10 cellular contexts compared by ENCODE assay signal in genomic region chr13:25971499-25972145, GRCh38.
DNase-seq lines count a peak whose midpoint lies in the region; ATAC-seq and TF ChIP-seq lines count a peak whose summit lies in the region.
"Had no signal": no experiment of that assay in that cellular context is flagged by ENCODE, and none has a peak within 500 bp of the region (broad histone marks: within the 10 kb centered on the region; RNA-seq: fewer than 3 reads in every experiment).

No MANE protein-coding gene starts in this region.

- no peak overlapping the region for H3K4me2 ChIP-seq in PC-9

- H3K27ac ChIP-seq in prostate gland: no peak overlapping the region
- H3K27ac ChIP-seq in vagina: no peak overlapping the region
- no peak overlapping the region for H3K27ac ChIP-seq in PC-9

- peak overlapping the region; percentile 53 for H3K4me3 Mint-ChIP-seq in T-helper 1 cell treated with Interleukin-12 subunit alpha and Interleukin-12 subunit beta and Interleukin-4 antibody, amounts not matched to agents 30 μg/mL and 1 μg/mL, for 36 hours
- no peak overlapping the region for H3K4me3 Mint-ChIP-seq in activated naive CD8-positive, alpha-beta T cell treated with anti-CD3 and anti-CD28 coated beads, Interleukin-2, amount 10 ng/mL, durations not matched to agents 7 days and 5 days

- H3K9me3 Mint-ChIP-seq in T-helper 1 cell treated with Interleukin-12 subunit alpha and Interleukin-12 subunit beta and Interleukin-4 antibody, amounts not matched to agents 30 μg/mL and 1 μg/mL, for 36 hours: no peaks in the 10 kb centered on the region
- no peaks in the 10 kb centered on the region for H3K9me3 Mint-ChIP-seq in activated naive CD8-positive, alpha-beta T cell treated with anti-CD3 and anti-CD28 coated beads, Interleukin-2, amount 10 ng/mL, durations not matched to agents 7 days and 5 days

- H3K4me1 Mint-ChIP-seq in T-helper 1 cell treated with Interleukin-12 subunit alpha and Interleukin-12 subunit beta and Interleukin-4 antibody, amounts not matched to agents 30 μg/mL and 1 μg/mL, for 36 hours (ENCODE audit: low read depth): peaks cover 45% of the 10 kb centered on the region
- H3K4me1 Mint-ChIP-seq in activated naive CD8-positive, alpha-beta T cell treated with anti-CD3 and anti-CD28 coated beads, Interleukin-2, amount 10 ng/mL, durations not matched to agents 7 days and 5 days: peaks cover 34% of the 10 kb centered on the region

- no peak overlapping the region for H2AFZ ChIP-seq in PC-9

- H4K20me1 ChIP-seq in PC-9 (ENCODE audit: insufficient read depth): no peaks in the 10 kb centered on the region

- intact Hi-C loops in prostate gland (cut with DNase I) (no loop called here), vagina (cut with DNase I) (no loop called here), PC-9 (cut with micrococcal nuclease; ENCODE audit: unreplicated experiment) (no loop called here)

- CTCF ChIA-PET in PC-9 (lab: Charles Lee): no interaction called here

- POLR2A ChIA-PET in activated naive CD8-positive, alpha-beta T cell treated with anti-CD3 and anti-CD28 coated beads, Interleukin-2, amount 10 ng/mL, durations not matched to agents 7 days and 5 days (lab: Charles Lee): interaction anchor here (0.6 to 1.0 kb wide), 2 partner anchors 20 to 73 kb away, joined by 3 read pairs; no protein-coding TSS in a partner anchor
- POLR2A ChIA-PET in PC-9 (lab: Charles Lee; ENCODE audit: unreplicated experiment): no interaction called here

- H3K79me2 ChIP-seq in PC-9 (ENCODE audit: low read depth): no peaks in the 10 kb centered on the region

- WGBS in prostate gland: 24% methylated on average over 5 of the region's 5 CpGs

- no peaks in the 10 kb centered on the region for H3K27me3 Mint-ChIP-seq in T-helper 1 cell treated with Interleukin-12 subunit alpha and Interleukin-12 subunit beta and Interleukin-4 antibody, amounts not matched to agents 30 μg/mL and 1 μg/mL, for 36 hours (ENCODE audit: low read depth)
- H3K27me3 Mint-ChIP-seq in activated naive CD8-positive, alpha-beta T cell treated with anti-CD3 and anti-CD28 coated beads, Interleukin-2, amount 10 ng/mL, durations not matched to agents 7 days and 5 days: peaks cover 3% of the 10 kb centered on the region

- no peaks in the 10 kb centered on the region for H3K36me3 ChIP-seq in prostate gland
- H3K36me3 ChIP-seq in vagina: no peaks in the 10 kb centered on the region
- H3K36me3 ChIP-seq in PC-9 (ENCODE audit: low read depth): no peaks in the 10 kb centered on the region

- TF ChIP-seq CTCF in prostate gland (IDR thresholded peaks at IDR 0.05) (no peak), vagina (IDR thresholded peaks at IDR 0.05) (no peak), PC-9 (conservative IDR thresholded peaks at IDR 0.05) (no peak)

- H3K4me3 ChIP-seq in prostate gland (no peak overlapping the region), vagina (no peak overlapping the region), PC-9 (no peak overlapping the region)

- H3K9me3 ChIP-seq in prostate gland (no peaks in the 10 kb centered on the region), vagina (no peaks in the 10 kb centered on the region), PC-9 (ENCODE audit: insufficient read depth, low read depth) (no peaks in the 10 kb centered on the region)

- ATAC-seq in activated CD4-positive, CD25-positive, alpha-beta regulatory T cell treated with anti-CD3 and anti-CD28 coated beads, Interleukin-2, amount 50 U/mL, for 24 hours: peak; percentile 58 to 85
- ATAC-seq in activated naive CD8-positive, alpha-beta T cell treated with anti-CD3 and anti-CD28 coated beads, Interleukin-2, amount 10 ng/mL, durations not matched to agents 7 days and 5 days (ENCODE audit: low read depth): peak; percentile 86
- ATAC-seq: SK-N-SH treated with all-trans-retinoic acid at 6 μM for 48 hours had no signal

- H3K27me3 ChIP-seq in prostate gland (replicated peaks; ENCODE audit: insufficient read depth) (no peaks in the 10 kb centered on the region), vagina (no peaks in the 10 kb centered on the region), PC-9 (ENCODE audit: insufficient read depth, low read depth) (peaks cover 94% of the 10 kb centered on the region)

- no peaks in the 10 kb centered on the region for H3K36me3 Mint-ChIP-seq in T-helper 1 cell treated with Interleukin-12 subunit alpha and Interleukin-12 subunit beta and Interleukin-4 antibody, amounts not matched to agents 30 μg/mL and 1 μg/mL, for 36 hours (ENCODE audit: low read depth)
- no peaks in the 10 kb centered on the region for H3K36me3 Mint-ChIP-seq in activated naive CD8-positive, alpha-beta T cell treated with anti-CD3 and anti-CD28 coated beads, Interleukin-2, amount 10 ng/mL, durations not matched to agents 7 days and 5 days

- H3K4me1 ChIP-seq in prostate gland (replicated peaks) (no peaks in the 10 kb centered on the region), vagina (no peaks in the 10 kb centered on the region), PC-9 (replicated peaks; ENCODE audit: insufficient read depth) (no peaks in the 10 kb centered on the region)

- H3F3A ChIP-seq in PC-9 (ENCODE audit: insufficient read depth, low read depth): no peaks in the 10 kb centered on the region

- H3K27ac Mint-ChIP-seq in T-helper 1 cell treated with Interleukin-12 subunit alpha and Interleukin-12 subunit beta and Interleukin-4 antibody, amounts not matched to agents 30 μg/mL and 1 μg/mL, for 36 hours: peak overlapping the region; percentile 90
- H3K27ac Mint-ChIP-seq in activated naive CD8-positive, alpha-beta T cell treated with anti-CD3 and anti-CD28 coated beads, Interleukin-2, amount 10 ng/mL, durations not matched to agents 7 days and 5 days: peak overlapping the region; percentile 77

- TF ChIP-seq POLR2A in prostate gland (IDR thresholded peaks at IDR 0.05) (no peak), vagina (IDR thresholded peaks at IDR 0.05) (no peak)

- no peak for DNase-seq in activated CD4-positive, CD25-positive, alpha-beta regulatory T cell (lab: John Stamatoyannopoulos, UW)
- DNase-seq in activated naive CD8-positive, alpha-beta T cell treated with anti-CD3 and anti-CD28 coated beads, Interleukin-2, amount 10 ng/mL, durations not matched to agents 7 days and 5 days: no peak
- DNase-seq in prostate gland (ENCODE audit: low spot score) (peak; percentile 21), vagina (ENCODE audit: extremely low spot score in 2 of 2) (no peak), PC-9 (no peak), COLO829 (ENCODE audit: low spot score) (no peak)
- DNase-seq: trophoblast cell had no signal

- BruUV-seq in PC-9 (replicated peaks; lab: Mats Ljungman, UMichigan): no TSS peak

- H3K9me2 ChIP-seq in PC-9 (ENCODE audit: insufficient read depth): no peaks in the 10 kb centered on the region
